Comparison of ENCODE assay signal across 9 cellular contexts in the genomic region with DNA sequence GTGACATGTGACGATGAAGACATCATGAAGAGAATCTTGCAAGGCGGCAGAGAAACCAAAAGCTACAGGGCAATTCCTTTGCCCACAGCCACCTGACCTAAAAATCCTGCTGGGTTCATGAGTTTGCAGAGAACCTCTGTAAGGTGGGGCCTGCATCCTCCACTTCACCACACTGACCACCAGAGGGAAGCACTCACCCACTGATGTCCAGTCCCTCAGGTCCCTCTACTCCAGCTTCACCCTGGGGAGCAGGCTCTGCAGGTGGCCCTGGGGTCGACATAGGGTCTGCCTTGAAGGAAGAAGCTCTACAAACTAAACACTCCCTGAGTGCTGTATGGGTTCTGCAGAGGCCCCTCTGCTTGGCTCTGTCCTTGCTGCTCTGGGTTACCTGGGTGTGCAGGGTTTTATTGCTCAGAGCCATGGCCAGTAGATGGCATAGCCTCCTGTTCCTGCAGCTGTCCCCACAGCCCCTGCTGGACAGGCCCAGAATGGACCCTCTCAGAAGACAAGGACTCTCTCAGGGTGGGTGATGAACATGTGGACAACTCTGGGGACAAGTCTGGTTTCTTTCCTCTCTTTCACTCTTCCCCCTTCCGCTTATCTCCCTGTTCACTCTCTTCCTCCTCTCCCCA. TPM values are rescaled to one million over a fixed set of nuclear protein-coding genes. Genes with fewer than 3 reads are reported as not detected.
DNase-seq lines count a peak whose midpoint lies in the region; ATAC-seq and TF ChIP-seq lines count a peak whose summit lies in the region.
"Not testable (repeated sequence)": the region's sequence is repeated elsewhere in the genome, so short reads cannot be mapped to it uniquely, and the experiment has no call there.
"Had no signal": no experiment of that assay in that cellular context is flagged by ENCODE, and none has a peak within 500 bp of the region (broad histone marks: within the 10 kb centered on the region; RNA-seq: fewer than 3 reads in every experiment).

No MANE protein-coding gene starts in this region.

- not testable (repeated sequence) for H3K4me3 Mint-ChIP-seq in activated B cell treated with CpG ODN at 0.5 μM for 24 hours

- TF ChIP-seq CTCF in BJ (IDR thresholded peaks at IDR 0.05; ENCODE audit: insufficient read depth, low read depth, low read length) = peak; percentile 69
- not testable (repeated sequence) for TF ChIP-seq CTCF in activated B cell treated with CpG ODN at 0.5 μM for 24 hours (IDR thresholded peaks at IDR 0.05)
- peak; percentile 49 for TF ChIP-seq CTCF in colonic mucosa (IDR thresholded peaks at IDR 0.05)

- not testable (repeated sequence) for H3K4me1 Mint-ChIP-seq in activated B cell treated with CpG ODN at 0.5 μM for 24 hours

- not testable (repeated sequence) for H3K4me3 ChIP-seq in BJ (ENCODE audit: low read depth, low read length); colonic mucosa

- DNase-seq in BJ (ENCODE audit: low read depth); activated B cell treated with CpG ODN at 0.5 μM for 24 hours: not testable (repeated sequence)
- DNase-seq in NCI-H2196 (lab: John Stamatoyannopoulos, UW; ENCODE audit: unreplicated experiment) (peak; percentile 9), colonic mucosa (peak; percentile 35), kidney glomerular epithelial cell (lab: John Stamatoyannopoulos, UW) (peak; percentile 53)
- DNase-seq in stimulated activated CD4-positive, alpha-beta T cell treated with anti-CD3 and anti-CD28 coated beads, Interleukin-1b, Interleukin-23, amount 100 ng/mL, for 48 hours = peak; percentile 29

- intact Hi-C loops in activated B cell treated with CpG ODN at 0.5 μM for 24 hours (cut with micrococcal nuclease); colonic mucosa (cut with DNase I): not testable (repeated sequence)

- not testable (repeated sequence) for H3K9ac ChIP-seq in colonic mucosa (ENCODE audit: low read depth in 2 of 2, low read length in 2 of 2)

- H3K4me1 ChIP-seq in colonic mucosa = not testable (repeated sequence)

- H3K27ac Mint-ChIP-seq in activated B cell treated with CpG ODN at 0.5 μM for 24 hours = not testable (repeated sequence)

- not testable (repeated sequence) for H3K27me3 ChIP-seq in BJ (ENCODE audit: control insufficient read depth, insufficient read depth, low read length); colonic mucosa

- H3K27me3 Mint-ChIP-seq in activated B cell treated with CpG ODN at 0.5 μM for 24 hours = not testable (repeated sequence)

- not testable (repeated sequence) for H3K36me3 Mint-ChIP-seq in activated B cell treated with CpG ODN at 0.5 μM for 24 hours (ENCODE audit: low read depth)

- not testable (repeated sequence) for H3K9me3 Mint-ChIP-seq in activated B cell treated with CpG ODN at 0.5 μM for 24 hours

- not testable (repeated sequence) for H3K9me3 ChIP-seq in colonic mucosa

- ATAC-seq in GM18909 (IDR thresholded peaks at IDR 0.05; ENCODE audit: poor library complexity, unreplicated experiment) (peak; percentile 83), HG02981 (IDR thresholded peaks at IDR 0.05; ENCODE audit: unreplicated experiment) (peak; percentile 82), activated B cell treated with CpG ODN at 0.5 μM for 24 hours (ENCODE audit: low read depth) (peak; percentile 37)

- H3K27ac ChIP-seq in colonic mucosa = not testable (repeated sequence)

- POLR2A ChIA-PET in BJ (lab: Charles Lee); activated B cell treated with CpG ODN at 0.5 μM for 24 hours (lab: Charles Lee): not testable (repeated sequence)

- CTCF ChIA-PET in BJ (lab: Yijun Ruan, JAX) (interaction anchor here (0.7 to 1.5 kb wide), 5 partner anchors 11 to 204 kb away, joined by 3 to 4 read pairs (median 3); no protein-coding TSS in a partner anchor), activated B cell treated with CpG ODN at 0.5 μM for 24 hours (lab: Charles Lee) (interaction anchor here (1.1 kb wide), 1 partner anchor 75 kb away, joined by 3 read pairs; no protein-coding TSS in a partner anchor)

- H3K36me3 ChIP-seq in BJ (ENCODE audit: control insufficient read depth, insufficient read depth, low read length); colonic mucosa: not testable (repeated sequence)

RNA-seq across cellular contexts. Expression of a gene that starts 27.2 kb away (rescaled TPM):
- polyA plus RNA-seq in BJ (2011; rRNA removed) = not detected in 2 replicates
- not detected in 2 replicates for polyA minus RNA-seq in BJ (2011; rRNA and poly(A)+ RNA removed)
- total RNA-seq in activated B cell treated with CpG ODN at 0.5 μM for 24 hours = not detected in 2 replicates
- not detected for total RNA-seq in colonic mucosa
- total RNA-seq: mesenteric fat pad had no signal

RNA-seq across cellular contexts. Expression of a gene that starts 48.6 kb away (rescaled TPM):
- not detected in 2 replicates for polyA plus RNA-seq in BJ (2011; rRNA removed)
- polyA minus RNA-seq in BJ (2011; rRNA and poly(A)+ RNA removed) = not detected in 2 replicates
- total RNA-seq in activated B cell treated with CpG ODN at 0.5 μM for 24 hours = not detected in 2 replicates
- total RNA-seq in colonic mucosa = not detected
- total RNA-seq: mesenteric fat pad had no signal
